1 cellular context compared by ENCODE assay signal in the genomic region with DNA sequence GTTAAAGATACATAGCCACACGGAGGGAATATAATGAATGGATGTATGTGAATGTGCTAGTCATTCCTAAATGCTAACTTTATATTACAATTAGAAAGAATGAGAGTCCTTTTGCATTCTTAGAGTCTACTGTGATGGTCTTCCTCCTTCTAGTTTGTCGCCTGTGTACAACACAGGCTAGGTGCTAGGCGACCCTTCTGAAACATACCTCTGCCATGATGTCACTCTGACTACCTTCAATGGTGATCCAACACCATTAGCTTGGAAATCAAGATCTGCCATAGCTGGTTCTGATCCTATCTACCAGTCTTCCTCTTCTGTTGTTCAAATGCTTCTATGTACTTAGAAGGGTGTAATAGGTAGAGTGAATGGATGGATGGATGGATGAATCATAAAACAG.
TF ChIP-seq lines count a peak whose summit lies in the region.

No MANE protein-coding gene starts in this region.

TF ChIP-seq in SK-N-SH, 30 proteins besides CTCF, POLR2A, EP300 and RAD21 (continued from another document):
- TF ChIP-seq MXI1 (IDR thresholded peaks at IDR 0.05; ENCODE audit: low read depth, low read length) (no peak), FOSL2 (IDR thresholded peaks at IDR 0.05; ENCODE audit: borderline replicate concordance, low read depth) (no peak)
